11 cellular contexts compared by ENCODE assay signal in genomic region chr13:77544365-77544764, GRCh38.
DNase-seq lines count a peak whose midpoint lies in the region; ATAC-seq and TF ChIP-seq lines count a peak whose summit lies in the region.
"Had no signal": no experiment of that assay in that cellular context is flagged by ENCODE, and none has a peak within 500 bp of the region (broad histone marks: within the 10 kb centered on the region; RNA-seq: fewer than 3 reads in every experiment).

No MANE protein-coding gene starts in this region.

- H3K79me2 ChIP-seq in OCI-LY3 (ENCODE audit: low read length) (no peaks in the 10 kb centered on the region), parathyroid adenoma (no peaks in the 10 kb centered on the region)

- no peak overlapping the region for H3K27ac ChIP-seq in OCI-LY3 (ENCODE audit: low read length)
- H3K27ac ChIP-seq in parathyroid adenoma, result peak overlapping the region; percentile 12

- H3K4me1 Mint-ChIP-seq in activated T-cell treated with anti-CD3 and anti-CD28 coated beads, Interleukin-2, amount 50 U/mL, for 24 hours (ENCODE audit: low read depth), result no peaks in the 10 kb centered on the region

- H3K27ac Mint-ChIP-seq in activated T-cell treated with anti-CD3 and anti-CD28 coated beads, Interleukin-2, amount 50 U/mL, for 24 hours, result no peak overlapping the region
- H3K27ac Mint-ChIP-seq: activated T-cell treated with anti-CD3 and anti-CD28 coated beads, Interleukin-2, amount 50 U/mL, for 72 hours; natural killer cell treated with Interleukin-12 subunit alpha and Interleukin-12 subunit beta and Interleukin-15 and Interleukin-18, amount 100 ng/mL, for 72 hours had no signal

- H3K36me3 Mint-ChIP-seq in activated T-cell treated with anti-CD3 and anti-CD28 coated beads, Interleukin-2, amount 50 U/mL, for 24 hours (ENCODE audit: low read depth), result no peaks in the 10 kb centered on the region
- H3K36me3 Mint-ChIP-seq: natural killer cell treated with Interleukin-12 subunit alpha and Interleukin-12 subunit beta and Interleukin-15 and Interleukin-18, amount 100 ng/mL, for 72 hours had no signal

- no peaks in the 10 kb centered on the region for H3K9me3 Mint-ChIP-seq in activated T-cell treated with anti-CD3 and anti-CD28 coated beads, Interleukin-2, amount 50 U/mL, for 24 hours
- H3K9me3 Mint-ChIP-seq: activated T-cell treated with anti-CD3 and anti-CD28 coated beads, Interleukin-2, amount 50 U/mL, for 72 hours; natural killer cell treated with Interleukin-12 subunit alpha and Interleukin-12 subunit beta and Interleukin-15 and Interleukin-18, amount 100 ng/mL, for 72 hours had no signal

- H3K9ac ChIP-seq in OCI-LY3 (ENCODE audit: low read length) (no peak overlapping the region), parathyroid adenoma (no peak overlapping the region)

- no peaks in the 10 kb centered on the region for H4K20me1 ChIP-seq in OCI-LY3 (ENCODE audit: insufficient read depth, low read length)

- TF ChIP-seq CTCF in OCI-LY3 (IDR thresholded peaks at IDR 0.05; ENCODE audit: low read depth, low read length) (no peak), fibroblast of pulmonary artery (IDR thresholded peaks at IDR 0.05; ENCODE audit: low read length, missing control alignments) (no peak), parathyroid adenoma (IDR thresholded peaks at IDR 0.05) (no peak)

- peak overlapping the region; percentile 19 for H3K4me2 ChIP-seq in OCI-LY3 (ENCODE audit: low read length)
- H3K4me2 ChIP-seq in parathyroid adenoma (ENCODE audit: low read length), result no peak overlapping the region

- DNase-seq in CD1c-positive myeloid dendritic cell (ENCODE audit: extremely low spot score) (peak; percentile 7), fibroblast of pulmonary artery (ENCODE audit: low read depth) (peak; percentile 78), NCI-H1436 (lab: John Stamatoyannopoulos, UW) (no peak)
- no peak for DNase-seq in activated T-cell treated with anti-CD3 and anti-CD28 coated beads, Interleukin-2, amount 50 U/mL, for 24 hours
- DNase-seq: activated T-cell treated with anti-CD3 and anti-CD28 coated beads, Interleukin-2, amount 50 U/mL, for 72 hours; NCI-H187 had no signal

- H3K4me3 Mint-ChIP-seq in activated T-cell treated with anti-CD3 and anti-CD28 coated beads, Interleukin-2, amount 50 U/mL, for 24 hours, result no peak overlapping the region
- H3K4me3 Mint-ChIP-seq: activated T-cell treated with anti-CD3 and anti-CD28 coated beads, Interleukin-2, amount 50 U/mL, for 72 hours; natural killer cell treated with Interleukin-12 subunit alpha and Interleukin-12 subunit beta and Interleukin-15 and Interleukin-18, amount 100 ng/mL, for 72 hours had no signal

- H3K4me3 ChIP-seq in OCI-LY3 (ENCODE audit: low read length), result no peak overlapping the region
- H3K4me3 ChIP-seq in fibroblast of pulmonary artery (replicated peaks; ENCODE audit: low read depth, low read length), result no peak overlapping the region
- no peak overlapping the region for H3K4me3 ChIP-seq in parathyroid adenoma (ENCODE audit: low read depth, low read length)

- ATAC-seq in HG03045 (IDR thresholded peaks at IDR 0.05; ENCODE audit: unreplicated experiment) (no peak), GM18858 (IDR thresholded peaks at IDR 0.05; ENCODE audit: unreplicated experiment) (no peak)
- ATAC-seq: activated T-cell treated with anti-CD3 and anti-CD28 coated beads, Interleukin-2, amount 50 U/mL, for 72 hours; natural killer cell treated with Interleukin-12 subunit alpha and Interleukin-12 subunit beta and Interleukin-15 and Interleukin-18, amount 100 ng/mL, for 72 hours had no signal

- H3K27me3 Mint-ChIP-seq in activated T-cell treated with anti-CD3 and anti-CD28 coated beads, Interleukin-2, amount 50 U/mL, for 24 hours, result peaks cover 7% of the 10 kb centered on the region

- H3K36me3 ChIP-seq in OCI-LY3 (replicated peaks; ENCODE audit: low read depth, low read length) (no peaks in the 10 kb centered on the region), parathyroid adenoma (ENCODE audit: control insufficient read depth, insufficient read depth, low read length) (no peaks in the 10 kb centered on the region)

- H3K27me3 ChIP-seq in OCI-LY3 (ENCODE audit: low read depth, low read length), result peaks cover 35% of the 10 kb centered on the region
- no peaks in the 10 kb centered on the region for H3K27me3 ChIP-seq in parathyroid adenoma (ENCODE audit: control insufficient read depth, insufficient read depth, low read length)

- H3K4me1 ChIP-seq in OCI-LY3 (ENCODE audit: low read length), result peaks cover 12% of the 10 kb centered on the region
- H3K4me1 ChIP-seq in parathyroid adenoma, result no peaks in the 10 kb centered on the region

- H3K9me3 ChIP-seq in OCI-LY3 (ENCODE audit: insufficient read depth, low read length) (no peaks in the 10 kb centered on the region), parathyroid adenoma (ENCODE audit: control insufficient read depth, low read length) (no peaks in the 10 kb centered on the region)

- H2AFZ ChIP-seq in OCI-LY3 (ENCODE audit: low read depth, low read length) (no peak overlapping the region), parathyroid adenoma (no peak overlapping the region)

Comparison
In these comparisons a context has a peak if more than half of its experiments do, and no peak if none do; other contexts are left out.
1. DNase-seq: peak in CD1c-positive myeloid dendritic cell (single experiment) and fibroblast of pulmonary artery (single experiment); none in activated T-cell treated with anti-CD3 and anti-CD28 coated beads, Interleukin-2, amount 50 U/mL, for 24 hours (single experiment) and NCI-H1436 (single experiment).